In the genomic region with DNA sequence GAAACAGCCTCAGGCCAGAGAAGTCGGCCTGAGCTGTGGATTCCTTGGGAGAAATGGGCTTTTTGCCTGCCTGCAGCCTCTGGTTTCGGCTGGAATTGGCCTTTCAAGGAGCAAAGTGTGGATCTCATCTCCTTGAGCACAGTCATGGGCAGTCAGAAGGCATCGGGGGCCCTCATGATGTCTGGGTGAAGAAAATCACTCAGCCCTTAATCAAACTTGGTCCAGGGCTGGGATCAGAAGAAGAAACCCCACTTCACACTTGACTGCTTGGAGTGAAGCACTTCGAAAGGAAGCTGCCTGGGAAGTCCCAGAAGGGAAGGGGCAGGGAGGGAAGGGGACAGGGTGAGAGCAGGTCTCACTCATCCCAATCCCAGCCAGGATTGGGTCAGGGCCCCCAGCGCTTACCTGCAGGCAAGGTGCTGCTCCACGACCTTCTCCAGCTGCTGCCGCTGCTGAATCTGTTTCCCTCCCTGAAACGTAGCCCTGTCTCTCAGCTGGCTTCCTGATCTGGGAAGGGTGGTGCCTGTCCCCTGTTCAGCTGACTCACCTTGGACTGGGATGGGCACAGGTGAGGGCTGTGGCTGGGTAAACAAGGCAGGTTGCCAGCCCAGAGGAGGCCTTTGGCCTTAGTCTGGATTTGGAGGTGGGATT, we compare ENCODE assay signal across 1 cellular context.
TF ChIP-seq lines count a peak whose summit lies in the region.

A gene with protein sequence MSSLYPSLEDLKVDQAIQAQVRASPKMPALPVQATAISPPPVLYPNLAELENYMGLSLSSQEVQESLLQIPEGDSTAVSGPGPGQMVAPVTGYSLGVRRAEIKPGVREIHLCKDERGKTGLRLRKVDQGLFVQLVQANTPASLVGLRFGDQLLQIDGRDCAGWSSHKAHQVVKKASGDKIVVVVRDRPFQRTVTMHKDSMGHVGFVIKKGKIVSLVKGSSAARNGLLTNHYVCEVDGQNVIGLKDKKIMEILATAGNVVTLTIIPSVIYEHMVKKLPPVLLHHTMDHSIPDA (minus strand): TSS at position 460 of the 651 bp plus-strand sequence. CDS start 8,723 bp downstream, outside the sequence.

TF ChIP-seq in HepG2, 621 proteins besides CTCF, POLR2A, EP300 and RAD21 (continues in another document):
- TF ChIP-seq ZNF775 (CRISPR knock-in tag; IDR thresholded peaks at IDR 0.05; ENCODE audit: borderline replicate concordance) (no peak), CEBPG (CRISPR knock-in tag; IDR thresholded peaks at IDR 0.05) (no peak), FOXK1 (CRISPR knock-in tag; IDR thresholded peaks at IDR 0.05; ENCODE audit: borderline replicate concordance, low read depth) (no peak), ZNF570 (CRISPR knock-in tag; IDR thresholded peaks at IDR 0.05; ENCODE audit: borderline replicate concordance) (0 out of 2 replicates have a peak, but pooled peaks have one; percentile 7), ZNF572 (CRISPR knock-in tag; IDR thresholded peaks at IDR 0.05) (0 out of 2 replicates have a peak, but pooled peaks have one; percentile 39), ZNF777 (CRISPR knock-in tag; IDR thresholded peaks at IDR 0.05) (no peak), NR3C1 (CRISPR knock-in tag; IDR thresholded peaks at IDR 0.05) (no peak), MAFG (CRISPR knock-in tag; IDR thresholded peaks at IDR 0.05) (no peak), YEATS4 (CRISPR knock-in tag; IDR thresholded peaks at IDR 0.05; ENCODE audit: borderline replicate concordance) (no peak), REL (CRISPR knock-in tag; conservative IDR thresholded peaks at IDR 0.05) (no peak), FOSL1 (CRISPR knock-in tag; IDR thresholded peaks at IDR 0.05; ENCODE audit: borderline replicate concordance) (no peak), MATR3 (CRISPR knock-in tag; IDR thresholded peaks at IDR 0.05) (no peak), NR2F6 (IDR thresholded peaks at IDR 0.05) (no peak), NR2F6 (CRISPR knock-in tag; IDR thresholded peaks at IDR 0.05) (no peak), ZMYM3 (CRISPR knock-in tag; IDR thresholded peaks at IDR 0.05) (no peak; the same call in 1 of the 2 replicates), JARID2 (CRISPR knock-in tag; IDR thresholded peaks at IDR 0.05; ENCODE audit: insufficient replicate concordance) (no peak), ARHGAP35 (CRISPR knock-in tag; IDR thresholded peaks at IDR 0.05; ENCODE audit: borderline replicate concordance) (0 out of 2 replicates have a peak, but pooled peaks have one; percentile 42), ZNF326 (CRISPR knock-in tag; IDR thresholded peaks at IDR 0.05; ENCODE audit: borderline replicate concordance) (peak; percentile 38; the same call in 1 of the 2 replicates), HDAC1 (CRISPR knock-in tag; IDR thresholded peaks at IDR 0.05) (0 out of 2 replicates have a peak, but pooled peaks have one; percentile 43), SNAI1 (CRISPR knock-in tag; IDR thresholded peaks at IDR 0.05; ENCODE audit: borderline replicate concordance) (no peak), MYC (CRISPR knock-in tag; IDR thresholded peaks at IDR 0.05; ENCODE audit: borderline replicate concordance) (0 out of 2 replicates have a peak, but pooled peaks have one; percentile 38), NFIC (IDR thresholded peaks at IDR 0.05; ENCODE audit: low read length) (no peak), ZNF660 (CRISPR knock-in tag; IDR thresholded peaks at IDR 0.05; ENCODE audit: borderline replicate concordance, low read depth) (no peak), NFRKB (IDR thresholded peaks at IDR 0.05) (no peak), ZFY (CRISPR knock-in tag; IDR thresholded peaks at IDR 0.05) (0 out of 2 replicates have a peak, but pooled peaks have one; percentile 27), ZNF501 (CRISPR knock-in tag; IDR thresholded peaks at IDR 0.05) (peak; percentile 14; the same call in 1 of the 2 replicates), JUN (CRISPR knock-in tag; IDR thresholded peaks at IDR 0.05) (no peak), MEF2D (CRISPR knock-in tag; IDR thresholded peaks at IDR 0.05) (0 out of 2 replicates have a peak, but pooled peaks have one; percentile 5), ZBTB38 (CRISPR knock-in tag; IDR thresholded peaks at IDR 0.05) (peak; percentile 54; the same call in 1 of the 2 replicates), ZEB1 (IDR thresholded peaks at IDR 0.05; ENCODE audit: insufficient replicate concordance, low read depth) (peak; percentile 90), RBM39 (IDR thresholded peaks at IDR 0.05; ENCODE audit: low read depth, low read length, poor library complexity, severe bottlenecking) (no peak), ZNF124 (CRISPR knock-in tag; IDR thresholded peaks at IDR 0.05) (no peak), POLR2G (IDR thresholded peaks at IDR 0.05; ENCODE audit: low read depth, low read length) (0 out of 2 replicates have a peak, but pooled peaks have one; percentile 24), NFYC (CRISPR knock-in tag; IDR thresholded peaks at IDR 0.05) (no peak), ZNF563 (CRISPR knock-in tag; IDR thresholded peaks at IDR 0.05) (0 out of 2 replicates have a peak, but pooled peaks have one; percentile 35), ARNT2 (CRISPR knock-in tag; IDR thresholded peaks at IDR 0.05; ENCODE audit: low read depth) (0 out of 2 replicates have a peak, but pooled peaks have one; percentile 17), ERF (CRISPR knock-in tag; IDR thresholded peaks at IDR 0.05) (no peak), ADNP (CRISPR knock-in tag; IDR thresholded peaks at IDR 0.05) (no peak), TAF15 (IDR thresholded peaks at IDR 0.05; ENCODE audit: low read depth, low read length, poor library complexity, severe bottlenecking) (no peak), NRL (CRISPR knock-in tag; IDR thresholded peaks at IDR 0.05; ENCODE audit: borderline replicate concordance) (0 out of 2 replicates have a peak, but pooled peaks have one; percentile 52), SP5 (CRISPR knock-in tag; IDR thresholded peaks at IDR 0.05; ENCODE audit: borderline replicate concordance, low read depth) (no peak), SP4 (CRISPR knock-in tag; IDR thresholded peaks at IDR 0.05) (0 out of 2 replicates have a peak, but pooled peaks have one; percentile 51), TAF1 (CRISPR knock-in tag; IDR thresholded peaks at IDR 0.05) (no peak), ZNF720 (CRISPR knock-in tag; IDR thresholded peaks at IDR 0.05) (no peak), FOSL2 (CRISPR knock-in tag; IDR thresholded peaks at IDR 0.05) (peak; percentile 57; the same call in 1 of the 2 replicates)
- TF ChIP-seq, protein P1, sequence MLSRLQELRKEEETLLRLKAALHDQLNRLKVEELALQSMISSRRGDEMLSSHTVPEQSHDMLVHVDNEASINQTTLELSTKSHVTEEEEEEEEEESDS (CRISPR knock-in tag; IDR thresholded peaks at IDR 0.05; ENCODE audit: borderline replicate concordance), result no peak
- TF ChIP-seq, protein P2, sequence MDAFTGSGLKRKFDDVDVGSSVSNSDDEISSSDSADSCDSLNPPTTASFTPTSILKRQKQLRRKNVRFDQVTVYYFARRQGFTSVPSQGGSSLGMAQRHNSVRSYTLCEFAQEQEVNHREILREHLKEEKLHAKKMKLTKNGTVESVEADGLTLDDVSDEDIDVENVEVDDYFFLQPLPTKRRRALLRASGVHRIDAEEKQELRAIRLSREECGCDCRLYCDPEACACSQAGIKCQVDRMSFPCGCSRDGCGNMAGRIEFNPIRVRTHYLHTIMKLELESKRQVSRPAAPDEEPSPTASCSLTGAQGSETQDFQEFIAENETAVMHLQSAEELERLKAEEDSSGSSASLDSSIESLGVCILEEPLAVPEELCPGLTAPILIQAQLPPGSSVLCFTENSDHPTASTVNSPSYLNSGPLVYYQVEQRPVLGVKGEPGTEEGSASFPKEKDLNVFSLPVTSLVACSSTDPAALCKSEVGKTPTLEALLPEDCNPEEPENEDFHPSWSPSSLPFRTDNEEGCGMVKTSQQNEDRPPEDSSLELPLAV (CRISPR knock-in tag; conservative IDR thresholded peaks at IDR 0.05; ENCODE audit: low read depth), result no peak
- TF ChIP-seq, protein P3, sequence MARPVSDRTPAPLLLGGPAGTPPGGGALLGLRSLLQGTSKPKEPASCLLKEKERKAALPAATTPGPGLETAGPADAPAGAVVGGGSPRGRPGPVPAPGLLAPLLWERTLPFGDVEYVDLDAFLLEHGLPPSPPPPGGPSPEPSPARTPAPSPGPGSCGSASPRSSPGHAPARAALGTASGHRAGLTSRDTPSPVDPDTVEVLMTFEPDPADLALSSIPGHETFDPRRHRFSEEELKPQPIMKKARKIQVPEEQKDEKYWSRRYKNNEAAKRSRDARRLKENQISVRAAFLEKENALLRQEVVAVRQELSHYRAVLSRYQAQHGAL (CRISPR knock-in tag; IDR thresholded peaks at IDR 0.05; ENCODE audit: not compliant biosample characterization), result no peak
- TF ChIP-seq, protein P4, sequence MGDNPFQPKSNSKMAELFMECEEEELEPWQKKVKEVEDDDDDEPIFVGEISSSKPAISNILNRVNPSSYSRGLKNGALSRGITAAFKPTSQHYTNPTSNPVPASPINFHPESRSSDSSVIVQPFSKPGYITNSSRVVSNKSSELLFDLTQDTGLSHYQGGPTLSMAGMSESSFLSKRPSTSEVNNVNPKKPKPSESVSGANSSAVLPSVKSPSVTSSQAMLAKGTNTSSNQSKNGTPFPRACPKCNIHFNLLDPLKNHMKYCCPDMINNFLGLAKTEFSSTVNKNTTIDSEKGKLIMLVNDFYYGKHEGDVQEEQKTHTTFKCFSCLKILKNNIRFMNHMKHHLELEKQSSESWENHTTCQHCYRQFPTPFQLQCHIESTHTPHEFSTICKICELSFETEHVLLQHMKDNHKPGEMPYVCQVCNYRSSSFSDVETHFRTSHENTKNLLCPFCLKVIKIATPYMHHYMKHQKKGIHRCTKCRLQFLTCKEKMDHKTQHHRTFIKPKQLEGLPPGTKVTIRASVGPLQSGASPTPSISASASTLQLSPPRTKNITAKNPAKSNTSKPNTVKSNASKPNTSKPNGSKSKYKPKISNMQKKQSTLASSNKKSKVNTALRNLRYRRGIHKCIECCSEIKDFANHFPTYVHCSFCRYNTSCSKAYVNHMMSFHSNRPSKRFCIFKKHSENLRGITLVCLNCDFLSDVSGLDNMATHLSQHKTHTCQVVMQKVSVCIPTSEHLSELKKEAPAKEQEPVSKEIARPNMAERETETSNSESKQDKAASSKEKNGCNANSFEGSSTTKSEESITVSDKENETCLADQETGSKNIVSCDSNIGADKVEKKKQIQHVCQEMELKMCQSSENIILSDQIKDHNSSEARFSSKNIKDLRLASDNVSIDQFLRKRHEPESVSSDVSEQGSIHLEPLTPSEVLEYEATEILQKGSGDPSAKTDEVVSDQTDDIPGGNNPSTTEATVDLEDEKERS (CRISPR knock-in tag; IDR thresholded peaks at IDR 0.05), result 0 out of 2 replicates have a peak, but pooled peaks have one; percentile 5
- TF ChIP-seq, protein P5, sequence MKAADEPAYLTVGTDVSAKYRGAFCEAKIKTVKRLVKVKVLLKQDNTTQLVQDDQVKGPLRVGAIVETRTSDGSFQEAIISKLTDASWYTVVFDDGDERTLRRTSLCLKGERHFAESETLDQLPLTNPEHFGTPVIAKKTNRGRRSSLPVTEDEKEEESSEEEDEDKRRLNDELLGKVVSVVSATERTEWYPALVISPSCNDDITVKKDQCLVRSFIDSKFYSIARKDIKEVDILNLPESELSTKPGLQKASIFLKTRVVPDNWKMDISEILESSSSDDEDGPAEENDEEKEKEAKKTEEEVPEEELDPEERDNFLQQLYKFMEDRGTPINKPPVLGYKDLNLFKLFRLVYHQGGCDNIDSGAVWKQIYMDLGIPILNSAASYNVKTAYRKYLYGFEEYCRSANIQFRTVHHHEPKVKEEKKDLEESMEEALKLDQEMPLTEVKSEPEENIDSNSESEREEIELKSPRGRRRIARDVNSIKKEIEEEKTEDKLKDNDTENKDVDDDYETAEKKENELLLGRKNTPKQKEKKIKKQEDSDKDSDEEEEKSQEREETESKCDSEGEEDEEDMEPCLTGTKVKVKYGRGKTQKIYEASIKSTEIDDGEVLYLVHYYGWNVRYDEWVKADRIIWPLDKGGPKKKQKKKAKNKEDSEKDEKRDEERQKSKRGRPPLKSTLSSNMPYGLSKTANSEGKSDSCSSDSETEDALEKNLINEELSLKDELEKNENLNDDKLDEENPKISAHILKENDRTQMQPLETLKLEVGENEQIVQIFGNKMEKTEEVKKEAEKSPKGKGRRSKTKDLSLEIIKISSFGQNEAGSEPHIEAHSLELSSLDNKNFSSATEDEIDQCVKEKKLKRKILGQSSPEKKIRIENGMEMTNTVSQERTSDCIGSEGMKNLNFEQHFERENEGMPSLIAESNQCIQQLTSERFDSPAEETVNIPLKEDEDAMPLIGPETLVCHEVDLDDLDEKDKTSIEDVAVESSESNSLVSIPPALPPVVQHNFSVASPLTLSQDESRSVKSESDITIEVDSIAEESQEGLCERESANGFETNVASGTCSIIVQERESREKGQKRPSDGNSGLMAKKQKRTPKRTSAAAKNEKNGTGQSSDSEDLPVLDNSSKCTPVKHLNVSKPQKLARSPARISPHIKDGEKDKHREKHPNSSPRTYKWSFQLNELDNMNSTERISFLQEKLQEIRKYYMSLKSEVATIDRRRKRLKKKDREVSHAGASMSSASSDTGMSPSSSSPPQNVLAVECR (CRISPR knock-in tag; IDR thresholded peaks at IDR 0.05; ENCODE audit: borderline replicate concordance), result no peak
- TF ChIP-seq, protein P6, sequence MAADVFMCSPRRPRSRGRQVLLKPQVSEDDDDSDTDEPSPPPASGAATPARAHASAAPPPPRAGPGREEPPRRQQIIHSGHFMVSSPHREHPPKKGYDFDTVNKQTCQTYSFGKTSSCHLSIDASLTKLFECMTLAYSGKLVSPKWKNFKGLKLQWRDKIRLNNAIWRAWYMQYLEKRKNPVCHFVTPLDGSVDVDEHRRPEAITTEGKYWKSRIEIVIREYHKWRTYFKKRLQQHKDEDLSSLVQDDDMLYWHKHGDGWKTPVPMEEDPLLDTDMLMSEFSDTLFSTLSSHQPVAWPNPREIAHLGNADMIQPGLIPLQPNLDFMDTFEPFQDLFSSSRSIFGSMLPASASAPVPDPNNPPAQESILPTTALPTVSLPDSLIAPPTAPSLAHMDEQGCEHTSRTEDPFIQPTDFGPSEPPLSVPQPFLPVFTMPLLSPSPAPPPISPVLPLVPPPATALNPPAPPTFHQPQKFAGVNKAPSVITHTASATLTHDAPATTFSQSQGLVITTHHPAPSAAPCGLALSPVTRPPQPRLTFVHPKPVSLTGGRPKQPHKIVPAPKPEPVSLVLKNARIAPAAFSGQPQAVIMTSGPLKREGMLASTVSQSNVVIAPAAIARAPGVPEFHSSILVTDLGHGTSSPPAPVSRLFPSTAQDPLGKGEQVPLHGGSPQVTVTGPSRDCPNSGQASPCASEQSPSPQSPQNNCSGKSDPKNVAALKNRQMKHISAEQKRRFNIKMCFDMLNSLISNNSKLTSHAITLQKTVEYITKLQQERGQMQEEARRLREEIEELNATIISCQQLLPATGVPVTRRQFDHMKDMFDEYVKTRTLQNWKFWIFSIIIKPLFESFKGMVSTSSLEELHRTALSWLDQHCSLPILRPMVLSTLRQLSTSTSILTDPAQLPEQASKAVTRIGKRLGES (CRISPR knock-in tag; IDR thresholded peaks at IDR 0.05; ENCODE audit: borderline replicate concordance), result no peak
- TF ChIP-seq, protein P7, sequence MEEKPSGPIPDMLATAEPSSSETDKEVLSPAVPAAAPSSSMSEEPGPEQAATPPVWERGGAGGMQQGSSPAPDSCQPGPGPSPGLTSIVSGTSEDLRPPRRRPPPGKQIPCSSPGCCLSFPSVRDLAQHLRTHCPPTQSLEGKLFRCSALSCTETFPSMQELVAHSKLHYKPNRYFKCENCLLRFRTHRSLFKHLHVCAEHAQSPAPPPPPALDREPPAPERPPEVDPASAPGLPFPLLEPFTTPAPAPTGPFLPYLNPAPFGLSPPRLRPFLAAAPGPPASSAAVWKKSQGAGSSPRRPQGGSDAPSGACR (CRISPR knock-in tag; IDR thresholded peaks at IDR 0.05), result no peak
